Comparison of ENCODE assay signal across 8 cellular contexts in the genomic region with DNA sequence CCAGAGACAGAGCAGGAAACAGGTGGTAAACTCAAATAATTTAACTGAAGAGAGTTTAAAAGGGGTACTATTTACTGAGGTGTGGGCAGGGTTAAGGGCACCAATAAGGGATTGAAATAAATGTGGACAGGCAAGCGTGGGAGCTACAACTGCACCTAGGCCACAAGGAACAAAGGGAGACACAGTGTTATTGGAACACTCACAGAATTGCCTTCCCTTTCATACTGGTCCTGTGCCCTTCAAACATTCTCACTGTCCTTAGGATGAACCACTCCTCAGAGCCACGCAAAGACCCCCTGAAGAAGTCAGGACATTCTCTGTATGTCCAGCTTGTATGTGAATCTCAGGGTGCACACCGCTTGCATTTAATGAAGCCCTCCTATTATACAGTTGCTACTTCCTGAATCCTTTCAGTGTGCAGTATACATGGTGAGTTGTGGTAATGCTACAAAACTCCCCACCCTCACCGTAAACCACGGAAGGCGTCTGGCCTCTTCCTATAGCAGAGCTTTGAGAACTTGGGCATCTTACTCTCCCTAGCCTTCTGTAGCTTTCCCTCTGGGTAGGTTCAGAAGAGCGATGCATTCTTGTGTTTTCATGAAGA. TPM values are rescaled to one million over a fixed set of nuclear protein-coding genes. Genes with fewer than 3 reads are reported as not detected.
DNase-seq lines count a peak whose midpoint lies in the region; ATAC-seq and TF ChIP-seq lines count a peak whose summit lies in the region.

No MANE protein-coding gene starts in this region.

- H3K27me3 Mint-ChIP-seq in activated naive CD4-positive, alpha-beta T cell treated with anti-CD3 and anti-CD28 coated beads for 36 hours (ENCODE audit: low read depth) = no peaks in the 10 kb centered on the region

- H3K4me1 Mint-ChIP-seq in activated naive CD4-positive, alpha-beta T cell treated with anti-CD3 and anti-CD28 coated beads for 36 hours (ENCODE audit: low read depth) = peaks cover 51% of the 10 kb centered on the region

- peak; percentile 42 for DNase-seq in GM10248 (ENCODE audit: extremely low spot score)
- DNase-seq in NOMO-1 treated with DMSO at 0.1 percent for 48 hours (lab: John Stamatoyannopoulos, UW; ENCODE audit: unreplicated experiment) = peak; percentile 72
- peak; percentile 80 for DNase-seq in activated naive CD4-positive, alpha-beta T cell treated with anti-CD3 and anti-CD28 coated beads for 36 hours
- peak; percentile 68 for DNase-seq in stimulated activated CD4-positive, alpha-beta T cell treated with anti-CD3 and anti-CD28 coated beads, Interleukin-4, amount 100 ng/mL, for 24 hours
- no peak for DNase-seq in NCI-H446 (lab: John Stamatoyannopoulos, UW)
- no peak for DNase-seq in cerebellum (ENCODE audit: low spot score)
- no peak for DNase-seq in HT-29 (ENCODE audit: low spot score)

- TF ChIP-seq CTCF in GM10248 (IDR thresholded peaks at IDR 0.05; ENCODE audit: control extremely low read depth, extremely low read depth, low read depth, missing control alignments) = no peak

- POLR2A ChIA-PET in GM10248 (lab: Yijun Ruan, JAX) = interaction anchor here (1.0 kb wide), 1 partner anchor 10 kb away, joined by 5 read pairs; the partner anchor contains the start of gene MRPL1

- H3K9me3 Mint-ChIP-seq in activated naive CD4-positive, alpha-beta T cell treated with anti-CD3 and anti-CD28 coated beads for 36 hours = no peaks in the 10 kb centered on the region

- intact Hi-C loops in activated naive CD4-positive, alpha-beta T cell treated with anti-CD3 and anti-CD28 coated beads for 36 hours (cut with micrococcal nuclease) = loop anchor here (1.0 kb wide), 1 partner anchor 8 kb away; no protein-coding TSS in a partner anchor

- CTCF ChIA-PET in GM10248 (lab: Yijun Ruan, JAX) = interaction anchor here (1.2 kb wide), 1 partner anchor 9 kb away, joined by 4 read pairs; the partner anchor contains the start of gene MRPL1
- CTCF ChIA-PET in activated naive CD4-positive, alpha-beta T cell treated with anti-CD3 and anti-CD28 coated beads for 36 hours (lab: Charles Lee) = interaction anchor here (0.9 to 1.5 kb wide), 4 partner anchors 9 to 124 kb away, joined by 3 to 8 read pairs (median 5); partner anchors contain the start of genes CNOT6L and MRPL1

- peak; percentile 89 for ATAC-seq in GM21825 (IDR thresholded peaks at IDR 0.05; ENCODE audit: unreplicated experiment)

- peak overlapping the region; percentile 95 for H3K27ac Mint-ChIP-seq in activated naive CD4-positive, alpha-beta T cell treated with anti-CD3 and anti-CD28 coated beads for 36 hours

- H3K36me3 Mint-ChIP-seq in activated naive CD4-positive, alpha-beta T cell treated with anti-CD3 and anti-CD28 coated beads for 36 hours (ENCODE audit: low read depth) = no peaks in the 10 kb centered on the region

- peak overlapping the region; percentile 52 for H3K4me3 Mint-ChIP-seq in activated naive CD4-positive, alpha-beta T cell treated with anti-CD3 and anti-CD28 coated beads for 36 hours

RNA-seq across cellular contexts. Expression of gene MRPL1, which starts 9.6 kb away (rescaled TPM):
- 10 to 100 TPM; 37.5 to 39.8 TPM for total RNA-seq in activated naive CD4-positive, alpha-beta T cell treated with anti-CD3 and anti-CD28 coated beads for 36 hours
- total RNA-seq in cerebellum = 30.0 TPM
- total RNA-seq in HT-29 (2014; rRNA removed; shearing (Covaris generic)) = 14.2 and 19.9 TPM in 2 replicates

RNA-seq across cellular contexts. Expression of gene CNOT6L, which starts 33.8 kb away (rescaled TPM):
- 100 to 1,000 TPM; 108 TPM for total RNA-seq in activated naive CD4-positive, alpha-beta T cell treated with anti-CD3 and anti-CD28 coated beads for 36 hours
- 43.3 TPM for total RNA-seq in cerebellum
- total RNA-seq in HT-29 (2014; rRNA removed; shearing (Covaris generic)) = 3.2 and 3.6 TPM in 2 replicates

Comparison
In these comparisons a context has a peak if more than half of its experiments do, and no peak if none do; other contexts are left out.
1. DNase-seq: peak in GM10248 (single experiment), NOMO-1 treated with DMSO at 0.1 percent for 48 hours (single experiment), activated naive CD4-positive, alpha-beta T cell treated with anti-CD3 and anti-CD28 coated beads for 36 hours (single experiment) and stimulated activated CD4-positive, alpha-beta T cell treated with anti-CD3 and anti-CD28 coated beads, Interleukin-4, amount 100 ng/mL, for 24 hours (single experiment); none in NCI-H446 (0 of 2), cerebellum (single experiment) and HT-29 (single experiment).